ENCODE assay signal across 24 cellular contexts in the genomic region with DNA sequence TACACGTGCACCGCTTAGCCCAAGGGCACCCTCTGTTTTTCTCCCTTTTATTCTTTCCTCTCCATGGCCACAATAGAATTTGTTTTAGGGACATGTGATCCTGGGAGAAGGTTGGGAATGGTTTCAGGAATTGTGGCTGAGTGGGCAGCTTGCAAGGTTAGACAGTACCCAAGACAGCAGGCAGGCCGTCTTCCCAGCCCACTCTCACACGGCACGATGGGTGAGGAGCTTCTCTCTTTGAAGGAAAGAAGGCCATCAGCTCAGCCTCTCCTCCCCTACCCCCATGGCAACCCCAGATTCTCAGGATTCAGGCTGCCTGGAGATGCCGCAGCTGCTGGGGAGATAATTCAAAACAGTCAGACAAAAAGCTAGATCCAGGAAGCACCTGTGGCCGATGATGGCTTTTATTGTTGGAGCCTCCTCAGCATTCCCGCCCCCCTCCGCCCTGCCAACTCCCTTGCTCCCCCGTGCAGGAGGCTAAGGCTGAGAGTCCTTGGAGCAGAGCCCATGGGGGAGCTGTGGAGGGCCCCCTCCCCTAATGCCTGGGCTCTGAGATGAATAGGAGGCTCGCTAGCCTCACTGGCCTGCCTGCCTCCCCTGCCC.
A peak's percentile ranks its signal among the peaks of the same experiment; 100 is the strongest.
DNase-seq lines count a peak whose midpoint lies in the region; ATAC-seq, FAIRE-seq and TF ChIP-seq lines count a peak whose summit lies in the region.
"Had no signal": no experiment of that assay in that cellular context is flagged by ENCODE, and none has a peak within 500 bp of the region (broad histone marks: within the 10 kb centered on the region; RNA-seq: fewer than 3 reads in every experiment).

No MANE protein-coding gene starts in this region.

- H3K27me3 ChIP-seq in H7 (ENCODE audit: control insufficient read depth, insufficient read depth, low read length) (no peaks in the 10 kb centered on the region), pancreas (no peaks in the 10 kb centered on the region), testis (no peaks in the 10 kb centered on the region)
- H3K27me3 ChIP-seq: breast epithelium, colonic mucosa, upper lobe of left lung had no signal

- intact Hi-C loops in pancreas (cut with DNase I) (no loop called here), testis (cut with DNase I; ENCODE audit: low total_unique reads) (no loop called here)

- 68 to 75% methylated on average over 11 of the region's 11 CpGs for WGBS in pancreas, 2 donors
- 60 to 74% methylated on average over 11 of the region's 11 CpGs for WGBS in testis, 2 donors

- H3K27ac ChIP-seq in pancreas (no peak overlapping the region), testis (no peak overlapping the region)
- H3K27ac ChIP-seq: breast epithelium, colonic mucosa, neutrophil, spleen, upper lobe of left lung had no signal

- TF ChIP-seq CTCF in pancreas (IDR thresholded peaks at IDR 0.05) (no peak), testis (IDR thresholded peaks at IDR 0.05) (no peak)

- ATAC-seq in pancreas (no peak), GM19463 (IDR thresholded peaks at IDR 0.05; ENCODE audit: unreplicated experiment) (no peak)
- ATAC-seq: activated naive CD8-positive, alpha-beta T cell treated with anti-CD3 and anti-CD28 coated beads, Interleukin-2, amount 50 U/mL, for 24 hours; Right ventricle myocardium inferior; T-cell had no signal

- no peaks in the 10 kb centered on the region for H3K9me3 ChIP-seq in pancreas
- H3K9me3 ChIP-seq in testis, result no peaks in the 10 kb centered on the region
- H3K9me3 ChIP-seq: breast epithelium, colonic mucosa, neutrophil, spleen, upper lobe of left lung had no signal

- no peak for TF ChIP-seq POLR2A in testis (IDR thresholded peaks at IDR 0.05)

- no peaks in the 10 kb centered on the region for H3K4me1 ChIP-seq in pancreas
- no peaks in the 10 kb centered on the region for H3K4me1 ChIP-seq in testis
- H3K4me1 ChIP-seq: breast epithelium, colonic mucosa, spleen had no signal

- H3K36me3 ChIP-seq in H7 (replicated peaks; ENCODE audit: control insufficient read depth, insufficient read depth, low read length), result no peaks in the 10 kb centered on the region
- H3K36me3 ChIP-seq in pancreas, result no peaks in the 10 kb centered on the region
- H3K36me3 ChIP-seq in testis (ENCODE audit: low read depth, missing control alignments), result no peaks in the 10 kb centered on the region
- H3K36me3 ChIP-seq: breast epithelium, colonic mucosa, neutrophil, spleen, upper lobe of left lung had no signal

- no peak for FAIRE-seq in pancreas (lab: Jason Lieb, UNC)
- FAIRE-seq: endothelial cell of umbilical vein had no signal

- H3K4me3 ChIP-seq in H7 (ENCODE audit: insufficient read depth, low read depth, low read length) (no peak overlapping the region), pancreas (no peak overlapping the region), testis (no peak overlapping the region)
- H3K4me3 ChIP-seq: breast epithelium, colonic mucosa, spleen, upper lobe of left lung had no signal

- DNase-seq in H7 (peak; percentile 82), NCI-H2029 (lab: John Stamatoyannopoulos, UW) (peak; percentile 87), NCI-H748 treated with DMSO at 0.1 percent for 48 hours (lab: John Stamatoyannopoulos, UW) (peak; percentile 48), iPS-NIHi11 (ENCODE audit: low spot score) (peak; percentile 70), pancreas (no peak), testis (no peak)
- no peak for DNase-seq in stimulated activated CD4-positive, alpha-beta T cell treated with anti-CD3 and anti-CD28 coated beads, Interleukin-1b, Interleukin-23, amount 100 ng/mL, for 48 hours
- DNase-seq: activated CD4-positive, alpha-beta T cell treated with anti-CD3 and anti-CD28 coated beads, Interleukin-2, amount 10 ng/mL, durations not matched to agents 7 days and 5 days; activated CD8-positive, alpha-beta memory T cell treated with anti-CD3 and anti-CD28 coated beads, Interleukin-2, amount 50 U/mL, for 4 hours; activated naive CD8-positive, alpha-beta T cell treated with anti-CD3 and anti-CD28 coated beads, Interleukin-2, amount 50 U/mL, for 24 hours; CD8-positive, alpha-beta memory T cell; colonic mucosa; head of caudate nucleus; Kasumi-1; NCI-H1048; NCI-H524 treated with DMSO at 0.1 percent for 48 hours; spleen; T-cell; upper lobe of left lung had no signal

Comparison
In these comparisons a context has a peak if more than half of its experiments do, and no peak if none do; other contexts are left out.
1. DNase-seq: peak in H7 (single experiment), NCI-H2029 (single experiment), NCI-H748 treated with DMSO at 0.1 percent for 48 hours (single experiment) and iPS-NIHi11 (single experiment); none in pancreas (0 of 6), testis (single experiment) and stimulated activated CD4-positive, alpha-beta T cell treated with anti-CD3 and anti-CD28 coated beads, Interleukin-1b, Interleukin-23, amount 100 ng/mL, for 48 hours (single experiment).